Comparison of ENCODE assay signal across 11 cellular contexts in the genomic region with DNA sequence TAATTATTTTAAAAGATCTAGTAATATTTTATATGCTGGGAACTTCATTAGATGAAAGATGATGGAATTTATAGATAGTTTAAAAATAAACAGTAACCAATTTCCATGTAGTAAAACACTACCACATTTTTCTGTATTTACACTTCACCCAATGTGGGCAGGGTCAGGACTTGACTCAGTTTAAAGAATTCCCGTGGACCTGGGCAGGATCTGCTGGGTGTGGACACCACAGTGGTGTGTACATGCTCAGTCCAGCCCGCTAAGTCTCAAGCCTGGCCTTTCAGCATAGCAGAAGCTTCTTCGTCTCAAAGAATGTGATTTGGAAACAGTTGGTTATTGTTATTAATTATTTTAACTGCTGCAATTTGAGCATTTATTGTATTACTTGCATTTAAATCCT.
DNase-seq lines count a peak whose midpoint lies in the region; ATAC-seq and TF ChIP-seq lines count a peak whose summit lies in the region.
"Had no signal": no experiment of that assay in that cellular context is flagged by ENCODE, and none has a peak within 500 bp of the region (broad histone marks: within the 10 kb centered on the region; RNA-seq: fewer than 3 reads in every experiment).

No MANE protein-coding gene starts in this region.

- ATAC-seq in lower lobe of right lung (peak; percentile 60 to 61), HG02870 (IDR thresholded peaks at IDR 0.05; ENCODE audit: unreplicated experiment) (no peak)

- DNase-seq in MG63 = peak; percentile 16
- DNase-seq in esophagus muscularis mucosa (ENCODE audit: extremely low spot score) = no peak
- DNase-seq in lower lobe of right lung = no peak
- peak; percentile 17 for DNase-seq in transverse colon
- DNase-seq in activated gamma-delta T cell (lab: John Stamatoyannopoulos, UW) = no peak
- DNase-seq in DMS 273 treated with DMSO at 0.1 percent for 48 hours (lab: John Stamatoyannopoulos, UW) = no peak
- DNase-seq in activated CD8-positive, alpha-beta memory T cell treated with anti-CD3 and anti-CD28 coated beads for 24 hours = no peak
- DNase-seq: CD4-positive, alpha-beta memory T cell; kidney glomerular epithelial cell; NCI-H2081 treated with DMSO at 0.1 percent for 48 hours had no signal

- intact Hi-C loops in esophagus muscularis mucosa (cut with DNase I) = no loop called here
- intact Hi-C loops in lower lobe of right lung (cut with DNase I) = no loop called here
- intact Hi-C loops in transverse colon (cut with DNase I; ENCODE audit: low total_unique reads) = no loop called here

- in situ Hi-C loops in transverse colon (cut with MboI; ENCODE audit: low pct_ligation_motif_present in 1 of 4, low pct_unique_long_range_greater_than_20kb in 1 of 4, low sequenced_read_pairs in 3 of 4) = no loop called here

- WGBS in esophagus muscularis mucosa = 23% methylated on average over 3 of the region's 3 CpGs
- 50 to 62% methylated on average over 3 of the region's 3 CpGs for WGBS in transverse colon (ENCODE audit: low coverage in 1 of 2), 2 donors

- H3K4me3 ChIP-seq in MG63 (no peak overlapping the region), esophagus muscularis mucosa (no peak overlapping the region), lower lobe of right lung (no peak overlapping the region), transverse colon (no peak overlapping the region)

- H3K27ac ChIP-seq in esophagus muscularis mucosa (replicated peaks in 1 of 4) = peak overlapping the region; percentile 77 to 83 (median 80)
- peak overlapping the region; percentile 47 for H3K27ac ChIP-seq in lower lobe of right lung
- H3K27ac ChIP-seq in transverse colon = peak overlapping the region; percentile 39 to 75 (median 64)

- peaks cover 39 to 67% (median 64%) of the 10 kb centered on the region in 4 donors for H3K4me1 ChIP-seq in esophagus muscularis mucosa
- peaks cover 20% of the 10 kb centered on the region for H3K4me1 ChIP-seq in lower lobe of right lung
- H3K4me1 ChIP-seq in transverse colon = peaks cover 0 to 35% (median 28%) of the 10 kb centered on the region in 4 donors

- H3K9me3 ChIP-seq in MG63 = no peaks in the 10 kb centered on the region
- no peaks in the 10 kb centered on the region for H3K9me3 ChIP-seq in esophagus muscularis mucosa
- H3K9me3 ChIP-seq in lower lobe of right lung = no peaks in the 10 kb centered on the region
- no peaks in the 10 kb centered on the region for H3K9me3 ChIP-seq in transverse colon

- TF ChIP-seq CTCF in esophagus muscularis mucosa (IDR thresholded peaks at IDR 0.05) (no peak), lower lobe of right lung (IDR thresholded peaks at IDR 0.05) (no peak), transverse colon (IDR thresholded peaks at IDR 0.05) (no peak)

- no peaks in the 10 kb centered on the region for H3K27me3 ChIP-seq in MG63
- H3K27me3 ChIP-seq in esophagus muscularis mucosa = no peaks in the 10 kb centered on the region
- H3K27me3 ChIP-seq in lower lobe of right lung (ENCODE audit: low read depth) = no peaks in the 10 kb centered on the region
- no peaks in the 10 kb centered on the region for H3K27me3 ChIP-seq in transverse colon

- H3K36me3 ChIP-seq in MG63 (peaks cover 12% of the 10 kb centered on the region), esophagus muscularis mucosa (peaks cover 5 to 41% (median 24%) of the 10 kb centered on the region in 4 donors), lower lobe of right lung (peaks cover 92% of the 10 kb centered on the region), transverse colon (no peaks in the 10 kb centered on the region)

- TF ChIP-seq EP300 in esophagus muscularis mucosa (IDR thresholded peaks at IDR 0.05) = no peak
- no peak for TF ChIP-seq EP300 in transverse colon (IDR thresholded peaks at IDR 0.05; ENCODE audit: low read depth)

- no peak for TF ChIP-seq POLR2A in esophagus muscularis mucosa (IDR thresholded peaks at IDR 0.05; ENCODE audit: low read depth)
- TF ChIP-seq POLR2A in transverse colon (IDR thresholded peaks at IDR 0.05) = no peak

Comparison
In these comparisons a context has a peak if more than half of its experiments do, and no peak if none do; other contexts are left out.
1. DNase-seq: peak in MG63 (single experiment) and transverse colon (single experiment); none in esophagus muscularis mucosa (single experiment), lower lobe of right lung (single experiment), activated gamma-delta T cell (single experiment), DMS 273 treated with DMSO at 0.1 percent for 48 hours (single experiment) and activated CD8-positive, alpha-beta memory T cell treated with anti-CD3 and anti-CD28 coated beads for 24 hours (single experiment).
2. Peak in every context shown above with its lines, with median percentiles within 50 percentile points of each other: H3K27ac ChIP-seq.